1 cellular context compared by ENCODE assay signal in genomic region chr9:6681147-6681956, GRCh38.
TF ChIP-seq lines count a peak whose summit lies in the region.

No MANE protein-coding gene starts in this region.

TF ChIP-seq in HEK293, 187 proteins besides CTCF, POLR2A, EP300 and RAD21 (continued from another document and continues in another):
- TF ChIP-seq BCL6B (tag by site-specific recombination; IDR thresholded peaks at IDR 0.05) (no peak), ZBTB26 (tag by site-specific recombination; optimal IDR thresholded peaks at IDR 0.05) (peak; percentile 96), OSR2 (tag by site-specific recombination; IDR thresholded peaks at IDR 0.05) (peak; percentile 41; the same call in 1 of the 2 replicates), YY2 (tag by site-specific recombination; IDR thresholded peaks at IDR 0.05) (no peak), OVOL3 (tag by site-specific recombination; IDR thresholded peaks at IDR 0.05) (peak; percentile 36; the same call in 1 of the 2 replicates), RBAK (tag by site-specific recombination; IDR thresholded peaks at IDR 0.05) (no peak), ZNF530 (tag by site-specific recombination; IDR thresholded peaks at IDR 0.05; ENCODE audit: low read depth) (no peak), ZBTB20 (tag by site-specific recombination; IDR thresholded peaks at IDR 0.05) (0 out of 2 replicates have a peak, but pooled peaks have one; percentile 19), ZNF529 (tag by site-specific recombination; IDR thresholded peaks at IDR 0.05; ENCODE audit: insufficient replicate concordance) (no peak), ZNF394 (tag by site-specific recombination; IDR thresholded peaks at IDR 0.05; ENCODE audit: borderline replicate concordance) (no peak), ZNF184 (tag by site-specific recombination; IDR thresholded peaks at IDR 0.05) (no peak), HOXC10 (CRISPR knock-in tag; IDR thresholded peaks at IDR 0.05) (0 out of 2 replicates have a peak, but pooled peaks have one; percentile 44), ZNF664 (tag by site-specific recombination; IDR thresholded peaks at IDR 0.05) (no peak), ZNF692 (tag by site-specific recombination; IDR thresholded peaks at IDR 0.05) (no peak), ZBTB10 (tag by site-specific recombination; IDR thresholded peaks at IDR 0.05) (no peak), ZNF580 (tag by site-specific recombination; IDR thresholded peaks at IDR 0.05) (0 out of 2 replicates have a peak, but pooled peaks have one; percentile 59), ZNF2 (tag by site-specific recombination; IDR thresholded peaks at IDR 0.05) (peak; percentile 70; the same call in 1 of the 2 replicates), ZNF555 (tag by site-specific recombination; conservative IDR thresholded peaks at IDR 0.05) (no peak), ZNF37A (tag by site-specific recombination; IDR thresholded peaks at IDR 0.05) (no peak), ZNF202 (tag by site-specific recombination; IDR thresholded peaks at IDR 0.05; ENCODE audit: borderline replicate concordance) (no peak), SP7 (tag by site-specific recombination; IDR thresholded peaks at IDR 0.05) (peak; percentile 79), ZNF626 (tag by site-specific recombination; IDR thresholded peaks at IDR 0.05) (no peak), HIC1 (tag by site-specific recombination; IDR thresholded peaks at IDR 0.05) (peak; percentile 67), WT1 (tag by site-specific recombination; IDR thresholded peaks at IDR 0.05) (peak; percentile 42; the same call in 1 of the 2 replicates), ZNF10 (tag by site-specific recombination; IDR thresholded peaks at IDR 0.05) (no peak), ZNF121 (tag by site-specific recombination; IDR thresholded peaks at IDR 0.05) (no peak), ZNF549 (tag by site-specific recombination; IDR thresholded peaks at IDR 0.05) (no peak), ZNF768 (tag by site-specific recombination; IDR thresholded peaks at IDR 0.05) (peak; percentile 40; the same call in 1 of the 2 replicates), ZNF777 (tag by site-specific recombination; IDR thresholded peaks at IDR 0.05; ENCODE audit: borderline replicate concordance) (no peak), ZNF155 (tag by site-specific recombination; IDR thresholded peaks at IDR 0.05) (no peak), ZNF621 (tag by site-specific recombination; IDR thresholded peaks at IDR 0.05) (no peak), ZNF76 (tag by site-specific recombination; IDR thresholded peaks at IDR 0.05; ENCODE audit: borderline replicate concordance, low read depth) (peak; percentile 12), ZNF791 (tag by site-specific recombination; IDR thresholded peaks at IDR 0.05) (no peak), ZNF514 (tag by site-specific recombination; IDR thresholded peaks at IDR 0.05) (no peak), KLF16 (tag by site-specific recombination; IDR thresholded peaks at IDR 0.05) (peak; percentile 79; the same call in 1 of the 2 replicates), ZNF16 (tag by site-specific recombination; IDR thresholded peaks at IDR 0.05; ENCODE audit: low read depth) (no peak), KLF17 (tag by site-specific recombination; IDR thresholded peaks at IDR 0.05) (peak; percentile 49; the same call in 1 of the 2 replicates), ZNF747 (tag by site-specific recombination; IDR thresholded peaks at IDR 0.05) (no peak), GFI1B (tag by site-specific recombination; IDR thresholded peaks at IDR 0.05) (no peak), ZXDB (tag by site-specific recombination; IDR thresholded peaks at IDR 0.05) (peak; percentile 65), IKZF3 (tag by site-specific recombination; IDR thresholded peaks at IDR 0.05) (peak; percentile 100), ZBTB48 (tag by site-specific recombination; IDR thresholded peaks at IDR 0.05) (no peak), ZNF140 (tag by site-specific recombination; IDR thresholded peaks at IDR 0.05) (no peak), ZIC2 (tag by site-specific recombination; IDR thresholded peaks at IDR 0.05) (no peak), ZNF513 (tag by site-specific recombination; IDR thresholded peaks at IDR 0.05) (no peak), ZNF518A (tag by site-specific recombination; conservative IDR thresholded peaks at IDR 0.05; ENCODE audit: low read depth) (peak; percentile 43; the same call in 1 of the 2 replicates), ZNF350 (tag by site-specific recombination; IDR thresholded peaks at IDR 0.05) (no peak), ZSCAN16 (tag by site-specific recombination; IDR thresholded peaks at IDR 0.05) (no peak)
